Comparison of ENCODE assay signal across 12 cellular contexts in genomic region chr14:20608383-20609095, GRCh38. TPM values are rescaled to one million over a fixed set of nuclear protein-coding genes. Genes with fewer than 3 reads are reported as not detected.
DNase-seq lines count a peak whose midpoint lies in the region; ATAC-seq and TF ChIP-seq lines count a peak whose summit lies in the region.
"Had no signal": no experiment of that assay in that cellular context is flagged by ENCODE, and none has a peak within 500 bp of the region (broad histone marks: within the 10 kb centered on the region; RNA-seq: fewer than 3 reads in every experiment).

No MANE protein-coding gene starts in this region.

- H3F3A ChIP-seq in Loucy (ENCODE audit: low read depth) = 0 out of 2 replicates have a peak, but pooled peaks cover 2% of the 10 kb centered on the region

- no peaks in the 10 kb centered on the region for H3K9me3 Mint-ChIP-seq in activated naive CD4-positive, alpha-beta T cell treated with anti-CD3 and anti-CD28 coated beads, Interleukin-2, amount 50 U/mL, for 24 hours
- no peaks in the 10 kb centered on the region for H3K9me3 Mint-ChIP-seq in brain
- H3K9me3 Mint-ChIP-seq in stimulated activated effector memory CD8-positive, alpha-beta T cell treated with anti-CD3 and anti-CD28 coated beads, Interleukin-12 subunit alpha, Interleukin-12 subunit beta, amount 100 ng/mL, for 72 hours = no peaks in the 10 kb centered on the region
- H3K9me3 Mint-ChIP-seq: activated CD4-positive, alpha-beta T cell treated with anti-CD3 and anti-CD28 coated beads, Interleukin-2, amount 10 ng/mL, durations not matched to agents 7 days and 5 days; activated T-cell treated with anti-CD3 and anti-CD28 coated beads, Interleukin-2, amount 50 U/mL, for 24 hours had no signal

- peak overlapping the region; percentile 77 for H3K4me3 ChIP-seq in Loucy (ENCODE audit: low read length, poor library complexity, severe bottlenecking)

- H3K9ac ChIP-seq in Loucy (ENCODE audit: low read depth, low read length, poor library complexity, severe bottlenecking) = no peak overlapping the region

- H3K36me3 Mint-ChIP-seq in activated naive CD4-positive, alpha-beta T cell treated with anti-CD3 and anti-CD28 coated beads, Interleukin-2, amount 50 U/mL, for 24 hours = no peaks in the 10 kb centered on the region
- no peaks in the 10 kb centered on the region for H3K36me3 Mint-ChIP-seq in brain
- H3K36me3 Mint-ChIP-seq in stimulated activated effector memory CD8-positive, alpha-beta T cell treated with anti-CD3 and anti-CD28 coated beads, Interleukin-12 subunit alpha, Interleukin-12 subunit beta, amount 100 ng/mL, for 72 hours = no peaks in the 10 kb centered on the region

- peak overlapping the region; percentile 59 for H3K4me2 ChIP-seq in Loucy (ENCODE audit: low read depth, low read length, poor library complexity, severe bottlenecking)

- no peaks in the 10 kb centered on the region for H3K79me2 ChIP-seq in Loucy (ENCODE audit: insufficient read depth, low read length)

- H3K4me1 ChIP-seq in Loucy (ENCODE audit: insufficient read depth, low read length, poor library complexity, severe bottlenecking) = peaks cover 34% of the 10 kb centered on the region

- no peaks in the 10 kb centered on the region for H3K27me3 ChIP-seq in Loucy (ENCODE audit: insufficient read depth, low read length, poor library complexity, severe bottlenecking)
- H3K27me3 ChIP-seq: left lung had no signal

- no peak overlapping the region for H3K4me3 Mint-ChIP-seq in activated naive CD4-positive, alpha-beta T cell treated with anti-CD3 and anti-CD28 coated beads, Interleukin-2, amount 50 U/mL, for 24 hours
- H3K4me3 Mint-ChIP-seq in brain = peak overlapping the region in 3 of 5 experiments; percentile 37 to 64 (median 48)
- peak overlapping the region; percentile 24 for H3K4me3 Mint-ChIP-seq in stimulated activated effector memory CD8-positive, alpha-beta T cell treated with anti-CD3 and anti-CD28 coated beads, Interleukin-12 subunit alpha, Interleukin-12 subunit beta, amount 100 ng/mL, for 72 hours
- H3K4me3 Mint-ChIP-seq: activated CD4-positive, alpha-beta T cell treated with anti-CD3 and anti-CD28 coated beads, Interleukin-2, amount 10 ng/mL, durations not matched to agents 7 days and 5 days; activated T-cell treated with anti-CD3 and anti-CD28 coated beads, Interleukin-2, amount 50 U/mL, for 24 hours had no signal

- no peak for ATAC-seq in stimulated activated effector memory CD8-positive, alpha-beta T cell treated with anti-CD3 and anti-CD28 coated beads, Interleukin-12 subunit alpha, Interleukin-12 subunit beta, amount 100 ng/mL, for 72 hours
- ATAC-seq in GM21423 (IDR thresholded peaks at IDR 0.05; ENCODE audit: unreplicated experiment) = no peak

- peak overlapping the region; percentile 69 for H3K27ac Mint-ChIP-seq in activated naive CD4-positive, alpha-beta T cell treated with anti-CD3 and anti-CD28 coated beads, Interleukin-2, amount 50 U/mL, for 24 hours
- no peak overlapping the region for H3K27ac Mint-ChIP-seq in brain
- no peak overlapping the region for H3K27ac Mint-ChIP-seq in stimulated activated effector memory CD8-positive, alpha-beta T cell treated with anti-CD3 and anti-CD28 coated beads, Interleukin-12 subunit alpha, Interleukin-12 subunit beta, amount 100 ng/mL, for 72 hours
- H3K27ac Mint-ChIP-seq: activated CD4-positive, alpha-beta T cell treated with anti-CD3 and anti-CD28 coated beads, Interleukin-2, amount 10 ng/mL, durations not matched to agents 7 days and 5 days; activated T-cell treated with anti-CD3 and anti-CD28 coated beads, Interleukin-2, amount 50 U/mL, for 24 hours had no signal

- TF ChIP-seq CTCF in Loucy (conservative IDR thresholded peaks at IDR 0.05; ENCODE audit: low read length) (no peak), brain (conservative IDR thresholded peaks at IDR 0.05) (no peak)

- H3K9me2 ChIP-seq in Loucy (replicated peaks; ENCODE audit: low read depth, low read length) = no peaks in the 10 kb centered on the region

- H3K9me3 ChIP-seq in Loucy (ENCODE audit: insufficient read depth, low read depth, low read length) = no peaks in the 10 kb centered on the region
- H3K9me3 ChIP-seq: left lung, psoas muscle had no signal

- H3K4me1 Mint-ChIP-seq in activated naive CD4-positive, alpha-beta T cell treated with anti-CD3 and anti-CD28 coated beads, Interleukin-2, amount 50 U/mL, for 24 hours = no peaks in the 10 kb centered on the region
- no peaks in the 10 kb centered on the region for H3K4me1 Mint-ChIP-seq in brain
- peaks cover 16% of the 10 kb centered on the region for H3K4me1 Mint-ChIP-seq in stimulated activated effector memory CD8-positive, alpha-beta T cell treated with anti-CD3 and anti-CD28 coated beads, Interleukin-12 subunit alpha, Interleukin-12 subunit beta, amount 100 ng/mL, for 72 hours

- H4K20me1 ChIP-seq in Loucy (ENCODE audit: insufficient read depth, low read length, poor library complexity, severe bottlenecking) = no peaks in the 10 kb centered on the region

- no peaks in the 10 kb centered on the region for H3K36me3 ChIP-seq in Loucy (ENCODE audit: insufficient read depth, low read length)
- H3K36me3 ChIP-seq: left lung had no signal

- H2AFZ ChIP-seq in Loucy (ENCODE audit: low read length) = 0 out of 2 replicates have a peak overlapping the region, but pooled peaks have one; percentile 35

- H3K27me3 Mint-ChIP-seq in activated naive CD4-positive, alpha-beta T cell treated with anti-CD3 and anti-CD28 coated beads, Interleukin-2, amount 50 U/mL, for 24 hours = no peaks in the 10 kb centered on the region
- no peaks in the 10 kb centered on the region for H3K27me3 Mint-ChIP-seq in brain
- H3K27me3 Mint-ChIP-seq: activated CD4-positive, alpha-beta T cell treated with anti-CD3 and anti-CD28 coated beads, Interleukin-2, amount 10 ng/mL, durations not matched to agents 7 days and 5 days; activated T-cell treated with anti-CD3 and anti-CD28 coated beads, Interleukin-2, amount 50 U/mL, for 24 hours had no signal

- no peak for DNase-seq in activated naive CD4-positive, alpha-beta T cell treated with anti-CD3 and anti-CD28 coated beads, Interleukin-2, amount 50 U/mL, for 16 hours
- DNase-seq in stimulated activated effector memory CD8-positive, alpha-beta T cell treated with anti-CD3 and anti-CD28 coated beads, Interleukin-12 subunit alpha, Interleukin-12 subunit beta, amount 100 ng/mL, for 72 hours (ENCODE audit: low spot score in 2 of 2) = no peak
- DNase-seq in medulla oblongata (ENCODE audit: extremely low spot score) = no peak
- DNase-seq in NK-92 (lab: John Stamatoyannopoulos, UW; ENCODE audit: unreplicated experiment) = no peak
- DNase-seq: psoas muscle had no signal

RNA-seq across cellular contexts. Expression of gene RNASE12, which starts 17.4 kb away (rescaled TPM):
- polyA plus RNA-seq in brain (ENCODE audit: insufficient read depth, low read depth, low replicate concordance) = not detected
- polyA plus RNA-seq: psoas muscle had no signal

RNA-seq across cellular contexts. Expression of gene RNASE11, which starts 20.7 kb away (rescaled TPM):
- polyA plus RNA-seq in brain (ENCODE audit: insufficient read depth, low read depth, low replicate concordance) = not detected
- polyA plus RNA-seq: psoas muscle had no signal

RNA-seq across cellular contexts. Expression of gene OR6S1, which starts 33.0 kb away (rescaled TPM):
- not detected for polyA plus RNA-seq in brain (ENCODE audit: insufficient read depth, low read depth, low replicate concordance)
- polyA plus RNA-seq: psoas muscle had no signal

RNA-seq across cellular contexts. Expression of gene RNASE9, which starts 47.7 kb away (rescaled TPM):
- polyA plus RNA-seq in brain (ENCODE audit: insufficient read depth, low read depth, low replicate concordance) = not detected
- polyA plus RNA-seq: psoas muscle had no signal
